In the genomic region with DNA sequence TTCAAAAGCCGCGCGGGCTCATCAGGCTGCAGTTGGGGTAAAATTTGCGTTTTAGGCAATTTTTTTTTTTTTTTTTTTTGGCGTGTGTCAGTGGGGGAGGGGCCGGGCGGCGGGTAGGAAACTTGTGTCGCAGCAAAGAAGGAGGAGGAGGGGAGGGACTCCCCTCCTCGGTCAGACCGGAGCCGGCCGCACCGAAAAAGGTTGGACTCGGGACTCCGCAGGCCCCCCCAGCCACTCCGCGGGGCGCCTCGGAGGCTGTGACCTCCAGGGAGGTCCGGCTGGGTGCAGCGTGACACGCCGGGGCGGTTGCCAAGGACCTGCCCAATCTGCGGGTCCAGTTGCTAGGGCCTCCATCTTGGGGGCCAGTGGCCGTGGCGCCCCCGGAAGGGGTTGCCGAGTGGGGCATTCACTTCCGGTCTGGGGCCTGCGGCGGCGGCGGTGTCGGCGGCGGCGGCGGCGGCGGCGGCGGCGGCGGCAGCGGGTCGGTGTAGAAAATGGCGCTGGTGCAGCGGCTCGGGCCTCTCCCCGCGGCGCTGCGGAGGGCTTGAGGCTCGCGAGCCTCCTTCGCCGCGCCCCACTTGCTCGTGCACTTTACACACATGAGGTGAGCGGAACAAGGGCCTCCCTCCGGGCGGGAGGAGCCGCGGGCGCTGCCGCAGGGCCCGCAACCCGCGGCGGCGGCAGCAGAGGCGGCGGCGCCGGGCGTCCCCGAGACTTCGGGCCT, we compare ENCODE assay signal across 8 cellular contexts. TPM values are rescaled to one million over a fixed set of nuclear protein-coding genes. Genes with fewer than 3 reads are reported as not detected.
DNase-seq lines count a peak whose midpoint lies in the region; ATAC-seq and TF ChIP-seq lines count a peak whose summit lies in the region.

Gene TNRC6A, plus strand, starts transcription at position 409 of the 724 bp plus-strand sequence. Its CDS starts 191 bp downstream, at position 600.

- peak within 1 kb of the TSS; percentile 93 for H3K4me3 Mint-ChIP-seq in natural killer cell treated with Interleukin-12 subunit alpha and Interleukin-12 subunit beta and Interleukin-15 and Interleukin-18, amount 100 ng/mL, for 72 hours

- peak within 1 kb of the TSS; percentile 94 for H3K4me3 ChIP-seq in fibroblast of pulmonary artery (replicated peaks; ENCODE audit: low read depth, low read length)

- TF ChIP-seq CTCF in RWPE1 (conservative IDR thresholded peaks at IDR 0.05; ENCODE audit: low read depth) = no peak
- TF ChIP-seq CTCF in fibroblast of pulmonary artery (IDR thresholded peaks at IDR 0.05; ENCODE audit: low read length, missing control alignments) = no peak

- peak; percentile 91 for ATAC-seq in GM21717 (IDR thresholded peaks at IDR 0.05; ENCODE audit: unreplicated experiment)
- peak; percentile 96 to 99 for ATAC-seq in natural killer cell treated with Interleukin-12 subunit alpha and Interleukin-12 subunit beta and Interleukin-15 and Interleukin-18, amount 100 ng/mL, for 72 hours
- ATAC-seq in stimulated activated naive CD8-positive, alpha-beta T cell treated with anti-CD3 and anti-CD28 coated beads, Interleukin-15, Interleukin-2, amounts not matched to agents 100 U/mL and 50 U/mL, for 24 hours = peak; percentile 88

- H3K9me3 Mint-ChIP-seq in natural killer cell treated with Interleukin-12 subunit alpha and Interleukin-12 subunit beta and Interleukin-15 and Interleukin-18, amount 100 ng/mL, for 72 hours = no peaks in the 10 kb centered on the region

- DNase-seq in DMS79 (lab: John Stamatoyannopoulos, UW) (peak; percentile 58), KG1 (lab: John Stamatoyannopoulos, UW) (peak; percentile 61), RWPE1 (ENCODE audit: low spot score) (peak; percentile 89), fibroblast of pulmonary artery (ENCODE audit: low read depth) (peak; percentile 89)
- peak; percentile 74 for DNase-seq in activated T-helper 9 cell treated with anti-CD3 and anti-CD28 coated beads, Interleukin-2, amount 50 U/mL, for 16 hours (ENCODE audit: low read depth)
- DNase-seq in natural killer cell treated with Interleukin-12 subunit alpha and Interleukin-12 subunit beta and Interleukin-15 and Interleukin-18, amount 100 ng/mL, for 72 hours (ENCODE audit: low spot score) = peak; percentile 92
- DNase-seq in stimulated activated naive CD8-positive, alpha-beta T cell treated with anti-CD3 and anti-CD28 coated beads, Interleukin-15, Interleukin-2, amounts not matched to agents 100 U/mL and 50 U/mL, for 24 hours = peak; percentile 88

- H3K27ac Mint-ChIP-seq in natural killer cell treated with Interleukin-12 subunit alpha and Interleukin-12 subunit beta and Interleukin-15 and Interleukin-18, amount 100 ng/mL, for 72 hours = peak within 1 kb of the TSS; percentile 86 to 94

- peaks cover 6% of the 10 kb centered on the region for H3K36me3 Mint-ChIP-seq in natural killer cell treated with Interleukin-12 subunit alpha and Interleukin-12 subunit beta and Interleukin-15 and Interleukin-18, amount 100 ng/mL, for 72 hours

- POLR2A ChIA-PET in RWPE1 (lab: Yijun Ruan, JAX; ENCODE audit: low non-redundant PET) = no interaction called here

- peak within 1 kb of the TSS; percentile 97 for H3K27ac ChIP-seq in RWPE1

- CTCF ChIA-PET in RWPE1 (lab: Yijun Ruan, JAX) = interaction anchor here (0.6 kb wide), 1 partner anchor 117 kb away, joined by 4 read pairs; no protein-coding TSS in a partner anchor

- H3K27me3 Mint-ChIP-seq in natural killer cell treated with Interleukin-12 subunit alpha and Interleukin-12 subunit beta and Interleukin-15 and Interleukin-18, amount 100 ng/mL, for 72 hours = peaks cover 0 to 2% of the 10 kb centered on the region in 2 donors

- H3K4me1 Mint-ChIP-seq in natural killer cell treated with Interleukin-12 subunit alpha and Interleukin-12 subunit beta and Interleukin-15 and Interleukin-18, amount 100 ng/mL, for 72 hours (ENCODE audit: low read depth in 2 of 2) = peaks cover 34 to 38% of the 10 kb centered on the region in 2 donors

RNA-seq across cellular contexts. Expression of gene TNRC6A, which starts in this region (rescaled TPM):
- total RNA-seq in natural killer cell treated with Interleukin-12 subunit alpha and Interleukin-12 subunit beta and Interleukin-15 and Interleukin-18, amount 100 ng/mL, for 72 hours = 10 to 100 TPM; 44.2 to 82.4 TPM

Comparison
In these comparisons a context has a peak if more than half of its experiments do, and no peak if none do; other contexts are left out.
1. Peak in every context shown above with its lines: DNase-seq, ATAC-seq, H3K4me3 ChIP-seq and H3K27ac ChIP-seq.